Comparison of ENCODE assay signal across 12 cellular contexts in the genomic region with DNA sequence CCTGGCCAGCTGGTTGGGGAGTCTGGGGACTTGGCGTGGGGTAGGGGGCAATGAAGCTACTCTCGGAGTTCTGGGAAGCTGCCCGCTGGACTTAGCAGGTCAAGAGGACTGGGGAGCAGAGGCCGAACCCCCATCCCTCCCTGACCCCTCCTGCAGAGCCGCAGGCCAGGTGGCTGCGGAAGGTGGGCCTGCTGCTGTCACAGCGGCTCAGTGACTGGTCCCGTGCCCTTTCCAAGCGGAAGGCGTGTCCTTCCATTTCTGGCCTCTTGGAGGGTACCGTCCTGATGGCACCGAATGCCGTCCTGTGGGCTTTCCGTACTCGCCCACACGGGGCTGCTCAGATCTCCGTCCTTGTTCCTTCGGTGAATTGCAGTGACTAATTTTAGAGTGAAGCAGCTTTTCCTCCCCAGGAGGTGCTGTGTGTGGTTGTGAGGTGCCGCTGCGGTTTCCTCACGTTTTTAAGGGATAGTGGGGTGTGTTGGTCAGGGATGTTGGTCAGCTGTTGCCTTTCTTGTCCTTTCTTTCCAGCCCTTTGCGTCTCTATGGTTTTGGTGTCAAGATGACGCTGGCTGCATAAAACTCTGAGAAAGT. TPM values are rescaled to one million over a fixed set of nuclear protein-coding genes. Genes with fewer than 3 reads are reported as not detected.
DNase-seq lines count a peak whose midpoint lies in the region; ATAC-seq and TF ChIP-seq lines count a peak whose summit lies in the region.
"Had no signal": no experiment of that assay in that cellular context is flagged by ENCODE, and none has a peak within 500 bp of the region (broad histone marks: within the 10 kb centered on the region; RNA-seq: fewer than 3 reads in every experiment).

No MANE protein-coding gene starts in this region.

- no peaks in the 10 kb centered on the region for H3K36me3 Mint-ChIP-seq in natural killer cell
- H3K36me3 Mint-ChIP-seq in natural killer cell treated with Interleukin-12 subunit alpha and Interleukin-12 subunit beta and Interleukin-15 and Interleukin-18, amount 100 ng/mL, for 72 hours: no peaks in the 10 kb centered on the region

- DNase-seq in natural killer cell: no peak
- no peak for DNase-seq in natural killer cell treated with Interleukin-12 subunit alpha and Interleukin-12 subunit beta and Interleukin-15 and Interleukin-18, amount 100 ng/mL, for 72 hours (ENCODE audit: low spot score)
- DNase-seq in mesenchymal stem cell: no peak
- DNase-seq in NCI-H2029 treated with DMSO at 0.1 percent for 48 hours (lab: John Stamatoyannopoulos, UW): no peak
- no peak for DNase-seq in NCI-H146 (lab: John Stamatoyannopoulos, UW)
- no peak for DNase-seq in HCEC 1CT
- DNase-seq: activated CD8-positive, alpha-beta memory T cell treated with anti-CD3 and anti-CD28 coated beads for 24 hours; left lung; NCI-H2081; NCI-H510A treated with DMSO at 0.1 percent for 48 hours; SHP77; WERI-Rb-1 had no signal

- no peaks in the 10 kb centered on the region for H3K27me3 ChIP-seq in mesenchymal stem cell (ENCODE audit: control insufficient read depth in 1 of 2, insufficient read depth in 1 of 2, low read length in 2 of 2)
- H3K27me3 ChIP-seq: left lung had no signal

- no peak overlapping the region for H3K23ac ChIP-seq in mesenchymal stem cell (ENCODE audit: low read length in 2 of 2)

- WGBS in mesenchymal stem cell: 96% methylated on average over 23 of the region's 23 CpGs

- ATAC-seq in natural killer cell: no peak
- ATAC-seq in natural killer cell treated with Interleukin-12 subunit alpha and Interleukin-12 subunit beta and Interleukin-15 and Interleukin-18, amount 100 ng/mL, for 72 hours: no peak

- H4K91ac ChIP-seq in mesenchymal stem cell (ENCODE audit: low read length): no peak overlapping the region

- H3K36me3 ChIP-seq in mesenchymal stem cell (ENCODE audit: control insufficient read depth in 1 of 2, insufficient read depth in 2 of 2, low read depth in 1 of 2, low read length in 2 of 2): peaks cover 64 to 65% of the 10 kb centered on the region in 2 experiments

- no peak overlapping the region for H3K4me2 ChIP-seq in mesenchymal stem cell (ENCODE audit: low read length, poor library complexity, severe bottlenecking)

- H3K27me3 Mint-ChIP-seq in natural killer cell (ENCODE audit: low read depth in 2 of 2): no peaks in the 10 kb centered on the region
- H3K27me3 Mint-ChIP-seq in natural killer cell treated with Interleukin-12 subunit alpha and Interleukin-12 subunit beta and Interleukin-15 and Interleukin-18, amount 100 ng/mL, for 72 hours: no peaks in the 10 kb centered on the region

- H3K27ac Mint-ChIP-seq in natural killer cell: peak overlapping the region; percentile 22 to 24
- peak overlapping the region in 1 of 2 donors; percentile 69 for H3K27ac Mint-ChIP-seq in natural killer cell treated with Interleukin-12 subunit alpha and Interleukin-12 subunit beta and Interleukin-15 and Interleukin-18, amount 100 ng/mL, for 72 hours

- H3K9ac ChIP-seq in mesenchymal stem cell (ENCODE audit: low read length): peak overlapping the region; percentile 76

- H3K18ac ChIP-seq in mesenchymal stem cell (ENCODE audit: low read depth in 1 of 2, low read length in 2 of 2): no peak overlapping the region

- intact Hi-C loops in natural killer cell (cut with micrococcal nuclease): no loop called here

- H3K4ac ChIP-seq in mesenchymal stem cell (ENCODE audit: low read depth in 1 of 2, low read length in 2 of 2): no peak overlapping the region

- no peak overlapping the region for H2AFZ ChIP-seq in mesenchymal stem cell (ENCODE audit: low read depth, low read length)

- peaks cover 62% of the 10 kb centered on the region for H3K4me1 ChIP-seq in mesenchymal stem cell (ENCODE audit: control insufficient read depth, insufficient read depth, low read depth, low read length)

- H3K14ac ChIP-seq in mesenchymal stem cell (ENCODE audit: low read length in 2 of 2): no peak overlapping the region

- H4K8ac ChIP-seq in mesenchymal stem cell (ENCODE audit: low read length): no peak overlapping the region

- no peak overlapping the region for H3K27ac ChIP-seq in mesenchymal stem cell (ENCODE audit: low read length, poor library complexity, severe bottlenecking)
- H3K27ac ChIP-seq: WERI-Rb-1 had no signal

- no peaks in the 10 kb centered on the region for H3K9me3 Mint-ChIP-seq in natural killer cell
- no peaks in the 10 kb centered on the region for H3K9me3 Mint-ChIP-seq in natural killer cell treated with Interleukin-12 subunit alpha and Interleukin-12 subunit beta and Interleukin-15 and Interleukin-18, amount 100 ng/mL, for 72 hours

- no peak overlapping the region for H2BK15ac ChIP-seq in mesenchymal stem cell (ENCODE audit: low read depth, poor library complexity, severe bottlenecking)

- H3K79me1 ChIP-seq in mesenchymal stem cell (replicated peaks; ENCODE audit: low read length, poor library complexity, severe bottlenecking): peaks cover 21% of the 10 kb centered on the region

- no peak for TF ChIP-seq CTCF in natural killer cell (IDR thresholded peaks at IDR 0.05)

- no peak overlapping the region for H2AK5ac ChIP-seq in mesenchymal stem cell (ENCODE audit: low read length, severe bottlenecking)

- H3K4me3 ChIP-seq in mesenchymal stem cell (ENCODE audit: insufficient read depth in 1 of 2, low read depth in 1 of 2, low read length in 2 of 2): no peak overlapping the region
- H3K4me3 ChIP-seq: left lung had no signal

- no peak overlapping the region for H3K4me3 Mint-ChIP-seq in natural killer cell
- H3K4me3 Mint-ChIP-seq in natural killer cell treated with Interleukin-12 subunit alpha and Interleukin-12 subunit beta and Interleukin-15 and Interleukin-18, amount 100 ng/mL, for 72 hours: no peak overlapping the region

- no peaks in the 10 kb centered on the region for H3K9me3 ChIP-seq in mesenchymal stem cell (ENCODE audit: control insufficient read depth, low read length)
- H3K9me3 ChIP-seq: left lung had no signal

- no peak overlapping the region for H2BK120ac ChIP-seq in mesenchymal stem cell (ENCODE audit: low read depth, low read length)

- no peak overlapping the region for H2BK12ac ChIP-seq in mesenchymal stem cell (ENCODE audit: low read length in 2 of 2)

- peaks cover 33 to 38% of the 10 kb centered on the region in 2 donors for H3K4me1 Mint-ChIP-seq in natural killer cell
- H3K4me1 Mint-ChIP-seq in natural killer cell treated with Interleukin-12 subunit alpha and Interleukin-12 subunit beta and Interleukin-15 and Interleukin-18, amount 100 ng/mL, for 72 hours (ENCODE audit: low read depth in 2 of 2): peaks cover 19 to 43% of the 10 kb centered on the region in 2 donors

- no peak overlapping the region for H2BK5ac ChIP-seq in mesenchymal stem cell (ENCODE audit: low read depth, low read length, poor library complexity, severe bottlenecking)

RNA-seq across cellular contexts. Expression of a gene that starts 20.8 kb away (rescaled TPM):
- total RNA-seq in natural killer cell: 10 to 100 TPM; 42.5 to 62.1 (median 54.3) TPM
- 100 to 1,000 TPM; 108 to 190 TPM for total RNA-seq in natural killer cell treated with Interleukin-12 subunit alpha and Interleukin-12 subunit beta and Interleukin-15 and Interleukin-18, amount 100 ng/mL, for 72 hours
- 8.7 TPM for polyA plus RNA-seq in mesenchymal stem cell (2013, experiment 1 of 2)
- polyA plus RNA-seq in mesenchymal stem cell (2013, experiment 2 of 2): 8.0 TPM

RNA-seq across cellular contexts. Expression of a gene that starts 33.2 kb away (rescaled TPM):
- 10 to 100 TPM; 74.6 to 93.1 (median 87.5) TPM for total RNA-seq in natural killer cell
- total RNA-seq in natural killer cell treated with Interleukin-12 subunit alpha and Interleukin-12 subunit beta and Interleukin-15 and Interleukin-18, amount 100 ng/mL, for 72 hours: 100 to 1,000 TPM; 126 to 191 TPM
- polyA plus RNA-seq in mesenchymal stem cell (2013, experiment 1 of 2): 99.9 TPM
- 96.6 TPM for polyA plus RNA-seq in mesenchymal stem cell (2013, experiment 2 of 2)

RNA-seq across cellular contexts. Expression of a gene that starts 51.6 kb away (rescaled TPM):
- total RNA-seq in natural killer cell: 10 to 100 TPM; 36.7 to 45.8 (median 44.7) TPM
- 10 to 100 TPM; 59.8 to 85.9 TPM for total RNA-seq in natural killer cell treated with Interleukin-12 subunit alpha and Interleukin-12 subunit beta and Interleukin-15 and Interleukin-18, amount 100 ng/mL, for 72 hours
- 53.7 TPM for polyA plus RNA-seq in mesenchymal stem cell (2013, experiment 1 of 2)
- 52.9 TPM for polyA plus RNA-seq in mesenchymal stem cell (2013, experiment 2 of 2)

RNA-seq across cellular contexts. Expression of a gene that starts 52.1 kb away (rescaled TPM):
- 100 to 1,000 TPM; 143 to 165 (median 147) TPM for total RNA-seq in natural killer cell
- total RNA-seq in natural killer cell treated with Interleukin-12 subunit alpha and Interleukin-12 subunit beta and Interleukin-15 and Interleukin-18, amount 100 ng/mL, for 72 hours: 100 to 1,000 TPM in 1 of 2 donors, 10 to 100 TPM in 1; 99.2 to 192 TPM
- polyA plus RNA-seq in mesenchymal stem cell (2013, experiment 1 of 2): 66.8 TPM
- 60.7 TPM for polyA plus RNA-seq in mesenchymal stem cell (2013, experiment 2 of 2)
